Comparison of ENCODE assay signal across 9 cellular contexts in the genomic region with DNA sequence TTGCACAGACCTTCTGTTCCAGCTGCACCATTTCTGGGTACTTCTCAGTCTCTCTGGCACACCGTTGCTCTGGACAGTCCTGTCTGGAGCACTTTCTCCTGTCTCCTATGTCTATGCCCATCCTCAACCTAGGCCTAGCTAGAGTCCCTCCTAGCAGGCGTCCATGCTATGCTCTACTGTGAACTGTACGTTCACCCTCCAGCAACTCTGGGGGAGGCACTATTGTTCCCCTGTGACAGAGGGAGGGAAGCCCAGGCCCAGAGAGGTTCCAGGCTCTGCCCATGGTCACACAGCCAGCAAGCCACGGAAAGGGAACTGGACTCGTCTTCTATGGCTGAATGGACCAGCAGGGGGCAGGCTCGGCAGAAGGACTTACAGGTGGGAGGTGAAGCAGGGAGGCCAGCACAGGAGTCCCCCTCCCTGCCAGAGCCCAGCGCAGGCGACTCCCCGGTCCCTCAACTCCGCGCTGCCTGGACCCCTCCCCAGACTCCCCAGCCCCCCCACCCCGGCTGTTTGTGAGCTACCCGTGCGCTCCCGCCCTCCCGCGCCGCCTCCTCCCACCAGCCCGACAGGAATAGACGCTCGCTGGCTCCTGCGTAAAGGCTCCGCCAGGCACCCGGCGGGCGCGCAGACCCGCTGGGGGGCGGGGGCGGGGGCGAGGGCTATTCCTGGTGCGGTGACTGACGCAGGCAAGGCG. TPM values are rescaled to one million over a fixed set of nuclear protein-coding genes. Genes with fewer than 3 reads are reported as not detected.
A peak's percentile ranks its signal among the peaks of the same experiment; 100 is the strongest.
DNase-seq lines count a peak whose midpoint lies in the region; ATAC-seq and TF ChIP-seq lines count a peak whose summit lies in the region.
"Had no signal": no experiment of that assay in that cellular context is flagged by ENCODE, and none has a peak within 500 bp of the region (broad histone marks: within the 10 kb centered on the region; RNA-seq: fewer than 3 reads in every experiment).

No MANE protein-coding gene starts in this region.

- CTCF ChIA-PET in CD4-positive, alpha-beta T cell (lab: Charles Lee): no interaction called here

- peak overlapping the region; percentile 75 for H3K4me3 Mint-ChIP-seq in CD4-positive, alpha-beta T cell

- H3K9me3 ChIP-seq in CD4-positive, alpha-beta T cell (ENCODE audit: control insufficient read depth, low read length): no peaks in the 10 kb centered on the region
- H3K9me3 ChIP-seq in adipocyte (ENCODE audit: control insufficient read depth, low read length) (no peaks in the 10 kb centered on the region), iPS DF 6.9 (ENCODE audit: control insufficient read depth, insufficient read depth, low read length) (no peaks in the 10 kb centered on the region)

- H3K36me3 ChIP-seq in adipocyte (ENCODE audit: control insufficient read depth, insufficient read depth, low read length, severe bottlenecking) (no peaks in the 10 kb centered on the region), iPS DF 6.9 (ENCODE audit: control insufficient read depth, insufficient read depth, low read length) (no peaks in the 10 kb centered on the region)

- no peak overlapping the region for H3K9ac ChIP-seq in adipocyte (ENCODE audit: low read length)

- H3K27ac ChIP-seq in CD4-positive, alpha-beta T cell (ENCODE audit: low read depth, low read length): no peak overlapping the region
- H3K27ac ChIP-seq in HL-60 (replicated peaks) (no peak overlapping the region), iPS DF 6.9 (ENCODE audit: low read length) (peak overlapping the region; percentile 36)
- H3K27ac ChIP-seq: PC-9 had no signal

- no peaks in the 10 kb centered on the region for H3K4me1 ChIP-seq in adipocyte (ENCODE audit: control insufficient read depth, insufficient read depth, low read length)
- peaks cover 22% of the 10 kb centered on the region for H3K4me1 ChIP-seq in iPS DF 6.9 (ENCODE audit: control insufficient read depth, insufficient read depth, low read length)

- H3K27me3 ChIP-seq in CD4-positive, alpha-beta T cell (ENCODE audit: control insufficient read depth, insufficient read depth, low read length): peaks cover 69% of the 10 kb centered on the region
- H3K27me3 ChIP-seq in HL-60 (ENCODE audit: insufficient read depth, poor library complexity, severe bottlenecking) (peaks cover 38% of the 10 kb centered on the region), adipocyte (replicated peaks; ENCODE audit: control insufficient read depth, insufficient read depth, low read length) (peaks cover 76% of the 10 kb centered on the region), iPS DF 6.9 (ENCODE audit: control insufficient read depth, insufficient read depth, low read length) (no peaks in the 10 kb centered on the region; the same call in 1 of the 2 replicates)

- H3K4me3 ChIP-seq in HL-60 (replicated peaks; ENCODE audit: insufficient read depth, low read length): no peak overlapping the region
- no peak overlapping the region for H3K4me3 ChIP-seq in adipocyte (ENCODE audit: low read length)
- H3K4me3 ChIP-seq in iPS DF 6.9 (ENCODE audit: low read length): peak overlapping the region; percentile 18; the same call in 1 of the 2 replicates

- no peak for ATAC-seq in CD4-positive, alpha-beta T cell (ENCODE audit: poor library complexity)
- ATAC-seq in HG03108 (IDR thresholded peaks at IDR 0.05; ENCODE audit: unreplicated experiment): no peak

- no CpG with 5 or more reads among the region's 34 CpGs for WGBS in iPS DF 6.9 (ENCODE audit: insufficient coverage, insufficient read length)

- H3K27ac Mint-ChIP-seq in CD4-positive, alpha-beta T cell: no peak overlapping the region

- no peak for TF ChIP-seq CTCF in CD4-positive, alpha-beta T cell (IDR thresholded peaks at IDR 0.05)
- peak; percentile 47 for TF ChIP-seq CTCF in HL-60 (IDR thresholded peaks at IDR 0.05; ENCODE audit: insufficient read depth, low read length)

- intact Hi-C loops in CD4-positive, alpha-beta T cell (cut with DNase I, micrococcal nuclease): loop anchor here in 1 of 2 experiments (10.0 kb wide), 1 partner anchor 240 kb away; no protein-coding TSS in a partner anchor

- H3K27me3 Mint-ChIP-seq in CD4-positive, alpha-beta T cell: peaks cover 57% of the 10 kb centered on the region

- no peaks in the 10 kb centered on the region for H3K9me3 Mint-ChIP-seq in CD4-positive, alpha-beta T cell

- POLR2A ChIA-PET in CD4-positive, alpha-beta T cell (lab: Charles Lee): no interaction called here

- DNase-seq in CD4-positive, alpha-beta T cell: peak in 9 of 10 experiments; percentile 9 to 49 (median 31)
- DNase-seq in HL-60 (ENCODE audit: low read depth in 1 of 2, low spot score in 1 of 2) (peak; percentile 61 to 73), SKM-1 (lab: John Stamatoyannopoulos, UW; ENCODE audit: unreplicated experiment) (peak; percentile 30), adipocyte (ENCODE audit: low read depth) (peak; percentile 39), iPS DF 6.9 (ENCODE audit: low read depth, low spot score) (peak; percentile 87), smooth muscle cell of the brain vasculature (ENCODE audit: low read depth, low spot score) (peak; percentile 3), T1000 (lab: John Stamatoyannopoulos, UW) (no peak)

- no peaks in the 10 kb centered on the region for H3K36me3 Mint-ChIP-seq in CD4-positive, alpha-beta T cell (ENCODE audit: low read depth)

- peaks cover 15% of the 10 kb centered on the region for H3K4me1 Mint-ChIP-seq in CD4-positive, alpha-beta T cell (ENCODE audit: low read depth)

RNA-seq across cellular contexts. Expression of gene LINGO1, which starts 1.7 kb away (rescaled TPM):
- not detected for total RNA-seq in CD4-positive, alpha-beta T cell
- total RNA-seq: PC-9 had no signal
